In genomic region chr18:9817286-9817685, GRCh38 we compare ENCODE assay signal across 22 cellular contexts.
"Had no signal": no experiment of that assay in that cellular context is flagged by ENCODE, and none has a peak within 500 bp of the region (broad histone marks: within the 10 kb centered on the region; RNA-seq: fewer than 3 reads in every experiment).

No MANE protein-coding gene starts in this region.

- ATAC-seq: left lobe of liver; lower lobe of right lung; natural killer cell; stimulated activated effector memory CD8-positive, alpha-beta T cell treated with anti-CD3 and anti-CD28 coated beads, Interleukin-12 subunit alpha, Interleukin-12 subunit beta, amount 100 ng/mL, for 72 hours; stimulated activated naive CD8-positive, alpha-beta T cell treated with anti-CD3 and anti-CD28 coated beads, Interleukin-15, Interleukin-2, amounts not matched to agents 100 U/mL and 50 U/mL, for 24 hours had no signal

- H3K4me1 ChIP-seq: lower lobe of right lung, neural progenitor cell, parathyroid adenoma, prostate gland, suprapubic skin, uterus had no signal

- H3K9ac ChIP-seq: neural progenitor cell, parathyroid adenoma had no signal

- H3K9me3 ChIP-seq: lower lobe of right lung, prostate gland, sigmoid colon, suprapubic skin, thyroid gland, uterus had no signal

- H3K36me3 ChIP-seq: neural progenitor cell, prostate gland, suprapubic skin, thyroid gland, uterus had no signal

- H3K27me3 ChIP-seq: neural progenitor cell, sigmoid colon, suprapubic skin, thyroid gland, uterus had no signal

- DNase-seq: dermis blood vessel endothelial cell; erythroblast; foreskin melanocyte; hippocampal formation; kidney glomerular epithelial cell; lower lobe of right lung; natural killer cell; occipital lobe; retina; sigmoid colon; small intestine; stimulated activated CD4-positive, alpha-beta T cell treated with anti-CD3 and anti-CD28 coated beads, Interleukin-4, amount 100 ng/mL, for 1 hour; stimulated activated CD8-positive, alpha-beta memory T cell treated with anti-CD3 and anti-CD28 coated beads, Interleukin-4, amount 100 ng/mL, for 48 hours; stimulated activated naive CD8-positive, alpha-beta T cell treated with anti-CD3 and anti-CD28 coated beads, Interleukin-15, Interleukin-2, amounts not matched to agents 100 U/mL and 50 U/mL, for 24 hours; thyroid gland; uterus had no signal

- H3K4me3 ChIP-seq: lower lobe of right lung, neural progenitor cell, prostate gland, sigmoid colon, suprapubic skin, thyroid gland, uterus had no signal

- H3K27ac ChIP-seq: lower lobe of right lung, neural progenitor cell, parathyroid adenoma, prostate gland, suprapubic skin, thyroid gland, uterus had no signal
